1 cellular context compared by ENCODE assay signal in genomic region chr2:237298323-237299118, GRCh38.
TF ChIP-seq lines count a peak whose summit lies in the region.

No MANE protein-coding gene starts in this region.

TF ChIP-seq in HEK293, 187 proteins besides CTCF, POLR2A, EP300 and RAD21 (continued from another document and continues in another):
- TF ChIP-seq ZBTB21 (tag by site-specific recombination; IDR thresholded peaks at IDR 0.05) (peak; percentile 41; the same call in 1 of the 2 replicates), GFI1B (tag by site-specific recombination; IDR thresholded peaks at IDR 0.05) (no peak), MYNN (tag by site-specific recombination; IDR thresholded peaks at IDR 0.05; ENCODE audit: borderline replicate concordance) (no peak), PRDM6 (tag by site-specific recombination; IDR thresholded peaks at IDR 0.05) (no peak), ZNF391 (tag by site-specific recombination; IDR thresholded peaks at IDR 0.05; ENCODE audit: borderline replicate concordance, low read depth) (no peak), ZNF274 (IDR thresholded peaks at IDR 0.05; ENCODE audit: low read length) (no peak), ZNF274 (tag by site-specific recombination; IDR thresholded peaks at IDR 0.05; ENCODE audit: borderline replicate concordance) (no peak), GLIS2 (tag by site-specific recombination; IDR thresholded peaks at IDR 0.05) (no peak), ZNF324 (tag by site-specific recombination; IDR thresholded peaks at IDR 0.05) (no peak), GLIS1 (tag by site-specific recombination; IDR thresholded peaks at IDR 0.05) (no peak), ZNF366 (tag by site-specific recombination; conservative IDR thresholded peaks at IDR 0.05) (peak; percentile 50; the same call in 1 of the 2 replicates), ZFP37 (tag by site-specific recombination; IDR thresholded peaks at IDR 0.05) (no peak), ZBTB17 (tag by site-specific recombination; IDR thresholded peaks at IDR 0.05) (no peak), TRIM28 (IDR thresholded peaks at IDR 0.05; ENCODE audit: borderline replicate concordance, low read length) (no peak), ZFP69B (tag by site-specific recombination; IDR thresholded peaks at IDR 0.05) (no peak), SP3 (tag by site-specific recombination; IDR thresholded peaks at IDR 0.05) (no peak), ZNF221 (tag by site-specific recombination; IDR thresholded peaks at IDR 0.05; ENCODE audit: borderline replicate concordance) (no peak), ZNF433 (tag by site-specific recombination; IDR thresholded peaks at IDR 0.05; ENCODE audit: low read depth) (no peak), KLF10 (tag by site-specific recombination; IDR thresholded peaks at IDR 0.05) (peak; percentile 96), ZFP3 (tag by site-specific recombination; IDR thresholded peaks at IDR 0.05; ENCODE audit: low read depth) (no peak), BCL6B (tag by site-specific recombination; IDR thresholded peaks at IDR 0.05) (no peak), ZNF76 (tag by site-specific recombination; IDR thresholded peaks at IDR 0.05; ENCODE audit: borderline replicate concordance, low read depth) (no peak), INSM2 (tag by site-specific recombination; IDR thresholded peaks at IDR 0.05) (peak; percentile 90), ZNF660 (tag by site-specific recombination; IDR thresholded peaks at IDR 0.05) (0 out of 2 replicates have a peak, but pooled peaks have one; percentile 23), ZNF654 (tag by site-specific recombination; IDR thresholded peaks at IDR 0.05; ENCODE audit: low read depth) (no peak), ATF2 (tag by site-specific recombination; IDR thresholded peaks at IDR 0.05; ENCODE audit: low read depth) (0 out of 2 replicates have a peak, but pooled peaks have one; percentile 4), KLF7 (tag by site-specific recombination; IDR thresholded peaks at IDR 0.05; ENCODE audit: borderline replicate concordance) (no peak), ZNF175 (tag by site-specific recombination; IDR thresholded peaks at IDR 0.05) (no peak), ZNF561 (tag by site-specific recombination; IDR thresholded peaks at IDR 0.05; ENCODE audit: borderline replicate concordance) (no peak), ZNF404 (tag by site-specific recombination; IDR thresholded peaks at IDR 0.05) (no peak), ZNF280C (tag by site-specific recombination; IDR thresholded peaks at IDR 0.05) (no peak), ZNF585B (tag by site-specific recombination; IDR thresholded peaks at IDR 0.05) (no peak), SETDB1 (IDR thresholded peaks at IDR 0.05; ENCODE audit: insufficient read length, low read length) (no peak), PATZ1 (tag by site-specific recombination; IDR thresholded peaks at IDR 0.05) (peak; percentile 55; the same call in 1 of the 2 replicates), ZNF830 (tag by site-specific recombination; IDR thresholded peaks at IDR 0.05; ENCODE audit: low read depth) (no peak), HOXC10 (CRISPR knock-in tag; IDR thresholded peaks at IDR 0.05) (no peak), SALL2 (tag by site-specific recombination; IDR thresholded peaks at IDR 0.05; ENCODE audit: borderline replicate concordance) (no peak), ZNF23 (tag by site-specific recombination; IDR thresholded peaks at IDR 0.05; ENCODE audit: borderline replicate concordance) (no peak), ZNF558 (tag by site-specific recombination; IDR thresholded peaks at IDR 0.05) (no peak), ZNF514 (tag by site-specific recombination; IDR thresholded peaks at IDR 0.05) (no peak), ZBTB10 (tag by site-specific recombination; IDR thresholded peaks at IDR 0.05) (no peak), ZNF701 (tag by site-specific recombination; IDR thresholded peaks at IDR 0.05) (no peak), REPIN1 (tag by site-specific recombination; IDR thresholded peaks at IDR 0.05; ENCODE audit: low read depth) (no peak), ZNF112 (tag by site-specific recombination; IDR thresholded peaks at IDR 0.05) (no peak), ZNF623 (tag by site-specific recombination; IDR thresholded peaks at IDR 0.05) (no peak), ZBTB11 (tag by site-specific recombination; conservative IDR thresholded peaks at IDR 0.05; ENCODE audit: low read depth) (no peak), ZFP41 (tag by site-specific recombination; IDR thresholded peaks at IDR 0.05; ENCODE audit: borderline replicate concordance) (no peak), ZNF174 (tag by site-specific recombination; IDR thresholded peaks at IDR 0.05) (no peak), ZNF658 (tag by site-specific recombination; IDR thresholded peaks at IDR 0.05) (no peak), ZBTB6 (tag by site-specific recombination; IDR thresholded peaks at IDR 0.05) (no peak), ZNF791 (tag by site-specific recombination; IDR thresholded peaks at IDR 0.05) (no peak)
